Comparison of ENCODE assay signal across 27 cellular contexts in genomic region chr17:19709841-19710240, GRCh38. TPM values are rescaled to one million over a fixed set of nuclear protein-coding genes. Genes with fewer than 3 reads are reported as not detected.
DNase-seq lines count a peak whose midpoint lies in the region; ATAC-seq, FAIRE-seq and TF ChIP-seq lines count a peak whose summit lies in the region.
"Had no signal": no experiment of that assay in that cellular context is flagged by ENCODE, and none has a peak within 500 bp of the region (broad histone marks: within the 10 kb centered on the region; RNA-seq: fewer than 3 reads in every experiment).

No MANE protein-coding gene starts in this region.

- H3K4me1 ChIP-seq in astrocyte (ENCODE audit: insufficient read depth, low read length) (no peaks in the 10 kb centered on the region), testis (no peaks in the 10 kb centered on the region)
- H3K4me1 ChIP-seq: Peyer's patch, SJCRH30 had no signal

- peak overlapping the region; percentile 7 for H3K27ac Mint-ChIP-seq in astrocyte (ENCODE audit: unreplicated experiment)

- no peak for FAIRE-seq in H54 (lab: Jason Lieb, UNC)
- FAIRE-seq in astrocyte (lab: Jason Lieb, UNC): no peak
- FAIRE-seq: GM12891 had no signal

- H4K20me1 ChIP-seq in astrocyte (ENCODE audit: insufficient read depth, low read length): no peaks in the 10 kb centered on the region

- H3K36me3 ChIP-seq in astrocyte (ENCODE audit: insufficient read depth, low read length) (no peaks in the 10 kb centered on the region), testis (ENCODE audit: low read depth, missing control alignments) (no peaks in the 10 kb centered on the region)
- H3K36me3 ChIP-seq: Peyer's patch, SJCRH30 had no signal

- intact Hi-C loops in testis (cut with DNase I; ENCODE audit: low total_unique reads): no loop called here

- H3K9me3 ChIP-seq in astrocyte (ENCODE audit: insufficient read depth, low read depth, low read length): no peaks in the 10 kb centered on the region
- H3K9me3 ChIP-seq in testis: no peaks in the 10 kb centered on the region
- H3K9me3 ChIP-seq: Peyer's patch, SJCRH30 had no signal

- H3K79me2 ChIP-seq in astrocyte (ENCODE audit: insufficient read depth, low read length): no peaks in the 10 kb centered on the region

- no peak overlapping the region for H3K4me3 Mint-ChIP-seq in astrocyte (ENCODE audit: unreplicated experiment)
- H3K4me3 Mint-ChIP-seq: CD4-positive, CD25-positive, alpha-beta regulatory T cell had no signal

- H3K4me2 ChIP-seq in astrocyte (ENCODE audit: low read length): no peak overlapping the region
- H3K4me2 ChIP-seq: KMS-11 had no signal

- H3K4me1 Mint-ChIP-seq in astrocyte (ENCODE audit: low read depth, unreplicated experiment): no peaks in the 10 kb centered on the region
- H3K4me1 Mint-ChIP-seq: CD4-positive, CD25-positive, alpha-beta regulatory T cell had no signal

- H3K36me3 Mint-ChIP-seq in astrocyte (ENCODE audit: low read depth, unreplicated experiment): no peaks in the 10 kb centered on the region
- H3K36me3 Mint-ChIP-seq: CD4-positive, CD25-positive, alpha-beta regulatory T cell had no signal

- WGBS in testis, 2 donors: 96% methylated on average over 3 of the region's 3 CpGs

- no peak overlapping the region for H2AFZ ChIP-seq in astrocyte (ENCODE audit: low read depth, low read length)

- H3K27me3 ChIP-seq in astrocyte (ENCODE audit: insufficient read depth, low read length) (no peaks in the 10 kb centered on the region), testis (no peaks in the 10 kb centered on the region)
- H3K27me3 ChIP-seq: Peyer's patch had no signal

- H3K4me3 ChIP-seq in astrocyte (ENCODE audit: insufficient read depth, low read depth, low read length) (no peak overlapping the region), testis (no peak overlapping the region)
- H3K4me3 ChIP-seq: Peyer's patch, SJCRH30 had no signal

- no peaks in the 10 kb centered on the region for H3K9me3 Mint-ChIP-seq in astrocyte (ENCODE audit: unreplicated experiment)
- H3K9me3 Mint-ChIP-seq: CD4-positive, CD25-positive, alpha-beta regulatory T cell had no signal

- TF ChIP-seq CTCF in astrocyte (IDR thresholded peaks at IDR 0.05; ENCODE audit: insufficient read depth, low read depth, low read length): no peak
- no peak for TF ChIP-seq CTCF in testis (IDR thresholded peaks at IDR 0.05)

- no peak overlapping the region for H3K9ac ChIP-seq in astrocyte (ENCODE audit: low read length)
- H3K9ac ChIP-seq: KMS-11 had no signal

- H3K27ac ChIP-seq in astrocyte (ENCODE audit: low read depth, low read length) (no peak overlapping the region), testis (no peak overlapping the region)
- H3K27ac ChIP-seq: KMS-11, Peyer's patch, SJCRH30 had no signal

- peaks cover 17% of the 10 kb centered on the region for H3K27me3 Mint-ChIP-seq in astrocyte (ENCODE audit: low read depth, unreplicated experiment)
- H3K27me3 Mint-ChIP-seq: CD4-positive, CD25-positive, alpha-beta regulatory T cell had no signal

- no peak for ATAC-seq in HG02588 (IDR thresholded peaks at IDR 0.05; ENCODE audit: unreplicated experiment)
- no peak for ATAC-seq in GM21367 (IDR thresholded peaks at IDR 0.05; ENCODE audit: unreplicated experiment)

- DNase-seq in H54 (ENCODE audit: insufficient read length, low spot score): peak; percentile 12
- DNase-seq in astrocyte (ENCODE audit: low read depth): no peak
- peak; percentile 24 for DNase-seq in islet precursor cell
- DNase-seq in testis: peak; percentile 2
- DNase-seq in NCI-H2171 (lab: John Stamatoyannopoulos, UW): no peak
- DNase-seq: CD4-positive, CD25-positive, alpha-beta regulatory T cell; COR-L47; DMS 273 treated with DMSO at 0.1 percent for 48 hours; DMS79 treated with DMSO at 0.1 percent for 48 hours; GOT3; IMR-90; NCI-H1105; NCI-H146; NCI-H2081; NCI-H2171 treated with DMSO at 0.1 percent for 48 hours; NCI-H524 treated with DMSO at 0.1 percent for 48 hours; NCI-H82; Peyer's patch; SJCRH30 had no signal

- TF ChIP-seq POLR2A in H54 (IDR thresholded peaks at IDR 0.05; ENCODE audit: low read depth, low read length) (no peak), testis (IDR thresholded peaks at IDR 0.05) (no peak)

RNA-seq across cellular contexts. Expression of gene SLC47A2, which starts 6.5 kb away (rescaled TPM):
- total RNA-seq in astrocyte (not detected in 2 replicates), testis (under 1 TPM; 0.16 to 0.50 TPM)
- 1.1 TPM for polyA plus RNA-seq in testis (ENCODE audit: insufficient read depth, low read depth, low replicate concordance)
- total RNA-seq: A673; CD4-positive, CD25-positive, alpha-beta regulatory T cell; HT1080; IMR-90; OCI-LY7; SJCRH30 had no signal
- polyA plus RNA-seq: BJ; CD4-positive, CD25-positive, alpha-beta regulatory T cell; IMR-90 had no signal

RNA-seq across cellular contexts. Expression of gene ALDH3A1, which starts 38.3 kb away (rescaled TPM):
- total RNA-seq in astrocyte (not detected in 2 replicates), testis (1 to 10 TPM; 3.2 to 5.6 TPM)
- polyA plus RNA-seq in testis (ENCODE audit: insufficient read depth, low read depth, low replicate concordance): 4.2 TPM
- total RNA-seq: A673; CD4-positive, CD25-positive, alpha-beta regulatory T cell; IMR-90; SJCRH30 had no signal
- polyA plus RNA-seq: IMR-90 had no signal

Comparison
In these comparisons a context has a peak if more than half of its experiments do, and no peak if none do; other contexts are left out.
1. DNase-seq: peak in H54 (single experiment), islet precursor cell (single experiment) and testis (single experiment); none in astrocyte (single experiment) and NCI-H2171 (single experiment).